8 cellular contexts compared by ENCODE assay signal in the genomic region with DNA sequence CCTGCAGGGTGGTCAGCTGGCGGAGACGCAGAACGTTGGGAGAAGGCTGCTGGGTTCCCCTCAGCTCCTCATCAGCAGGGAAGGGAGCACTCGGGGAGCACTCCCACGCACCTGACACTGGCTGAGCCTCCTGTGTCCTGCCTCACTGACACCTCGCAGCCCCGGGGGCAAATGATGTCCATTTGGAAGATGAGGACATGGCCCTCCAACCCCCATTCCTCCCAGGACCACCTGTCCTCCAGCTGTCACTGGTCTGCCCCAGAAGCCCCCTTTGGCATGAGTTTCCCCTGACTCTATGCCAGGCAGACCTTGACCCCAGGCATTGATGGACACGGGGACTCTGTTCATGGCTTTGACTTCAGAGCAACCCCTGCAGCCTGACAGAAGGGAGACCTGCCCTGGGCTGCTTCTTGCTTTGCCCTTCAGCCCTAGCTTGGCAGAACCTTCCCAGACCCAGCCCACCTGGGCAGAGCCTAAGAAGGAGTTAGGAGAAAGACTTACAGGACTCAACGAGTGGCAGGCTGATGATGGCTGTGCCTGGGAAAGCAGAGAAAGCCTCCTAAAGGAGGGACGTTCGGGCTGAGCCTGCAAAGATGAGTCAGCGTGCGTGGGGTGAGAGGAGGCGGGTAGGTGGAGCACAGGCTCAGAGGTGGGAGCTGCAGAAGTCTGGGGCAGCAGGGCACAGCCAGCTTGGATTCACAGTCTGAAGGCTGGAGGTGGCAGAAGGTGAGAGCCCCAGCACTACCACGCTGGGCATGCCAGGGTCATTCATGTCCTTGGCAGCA.
DNase-seq lines count a peak whose midpoint lies in the region; ATAC-seq and TF ChIP-seq lines count a peak whose summit lies in the region.

No MANE protein-coding gene starts in this region.

- in situ Hi-C loops in transverse colon (cut with MboI; ENCODE audit: low pct_ligation_motif_present in 1 of 4, low pct_unique_long_range_greater_than_20kb in 1 of 4, low sequenced_read_pairs in 3 of 4) = loop anchor here in 2 of 4 donors (10.0 kb wide), 2 partner anchors 70 to 80 kb away; no protein-coding TSS in a partner anchor

- H3K36me3 Mint-ChIP-seq in activated naive CD8-positive, alpha-beta T cell treated with anti-CD3 and anti-CD28 coated beads for 36 hours = no peaks in the 10 kb centered on the region

- H3K27me3 ChIP-seq in BLaER1 treated with 17β-estradiol and CSF1 and Interleukin-3, amounts not matched to agents 10 nM and 100 nM = peaks cover 0 to 5% (median 0%) of the 10 kb centered on the region in 11 experiments; a peak in 1 of 22 replicates
- peaks cover 35% of the 10 kb centered on the region for H3K27me3 ChIP-seq in kidney epithelial cell (ENCODE audit: control insufficient read depth, insufficient read depth, low read length)
- H3K27me3 ChIP-seq in suprapubic skin = peaks cover 68% of the 10 kb centered on the region
- H3K27me3 ChIP-seq in transverse colon = peaks cover 90% of the 10 kb centered on the region
- peaks cover 39% of the 10 kb centered on the region for H3K27me3 ChIP-seq in colonic mucosa

- no peak overlapping the region for H3K27ac Mint-ChIP-seq in activated naive CD8-positive, alpha-beta T cell treated with anti-CD3 and anti-CD28 coated beads for 36 hours

- no peak overlapping the region for H3K4me3 Mint-ChIP-seq in activated naive CD8-positive, alpha-beta T cell treated with anti-CD3 and anti-CD28 coated beads for 36 hours

- no peak overlapping the region for H3K4me3 ChIP-seq in BLaER1 treated with 17β-estradiol and CSF1 and Interleukin-3, amounts not matched to agents 10 nM and 100 nM
- H3K4me3 ChIP-seq in kidney epithelial cell (ENCODE audit: low read depth, low read length) (no peak overlapping the region), suprapubic skin (no peak overlapping the region), transverse colon (no peak overlapping the region), colonic mucosa (no peak overlapping the region)

- peak overlapping the region in 2 of 11 experiments; percentile 9 to 12; a peak in 2 of 22 replicates for H3K9ac ChIP-seq in BLaER1 treated with 17β-estradiol and CSF1 and Interleukin-3, amounts not matched to agents 10 nM and 100 nM
- H3K9ac ChIP-seq in colonic mucosa (ENCODE audit: low read depth in 2 of 2, low read length in 2 of 2) = no peak overlapping the region

- no peak overlapping the region for H3K27ac ChIP-seq in BLaER1 treated with 17β-estradiol and CSF1 and Interleukin-3, amounts not matched to agents 10 nM and 100 nM
- H3K27ac ChIP-seq in suprapubic skin = no peak overlapping the region
- no peak overlapping the region for H3K27ac ChIP-seq in transverse colon
- no peak overlapping the region for H3K27ac ChIP-seq in colonic mucosa

- no peaks in the 10 kb centered on the region for H3K9me3 Mint-ChIP-seq in activated naive CD8-positive, alpha-beta T cell treated with anti-CD3 and anti-CD28 coated beads for 36 hours

- H3K36me3 ChIP-seq in BLaER1 treated with 17β-estradiol and CSF1 and Interleukin-3, amounts not matched to agents 10 nM and 100 nM = no peaks in the 10 kb centered on the region
- H3K36me3 ChIP-seq in kidney epithelial cell (ENCODE audit: control insufficient read depth, insufficient read depth, low read length) (no peaks in the 10 kb centered on the region), suprapubic skin (no peaks in the 10 kb centered on the region), transverse colon (no peaks in the 10 kb centered on the region), colonic mucosa (no peaks in the 10 kb centered on the region)

- H3K4me1 ChIP-seq in BLaER1 treated with 17β-estradiol and CSF1 and Interleukin-3, amounts not matched to agents 10 nM and 100 nM = peaks cover 4 to 27% (median 19%) of the 10 kb centered on the region in 10 experiments; a peak in 16 of 20 replicates
- H3K4me1 ChIP-seq in suprapubic skin (peaks cover 34% of the 10 kb centered on the region), transverse colon (peaks cover 0 to 11% (median 4%) of the 10 kb centered on the region in 4 donors), colonic mucosa (no peaks in the 10 kb centered on the region)

- no peak for TF ChIP-seq EP300 in suprapubic skin (IDR thresholded peaks at IDR 0.05)
- TF ChIP-seq EP300 in transverse colon (IDR thresholded peaks at IDR 0.05; ENCODE audit: low read depth) = no peak

- peaks cover 30% of the 10 kb centered on the region for H3K27me3 Mint-ChIP-seq in activated naive CD8-positive, alpha-beta T cell treated with anti-CD3 and anti-CD28 coated beads for 36 hours

- no peak for TF ChIP-seq POLR2A in suprapubic skin (IDR thresholded peaks at IDR 0.05)
- TF ChIP-seq POLR2A in transverse colon (IDR thresholded peaks at IDR 0.05) = no peak

- ATAC-seq in HG02678 (IDR thresholded peaks at IDR 0.05; ENCODE audit: unreplicated experiment) = no peak

- peak; percentile 2 for TF ChIP-seq CTCF in kidney epithelial cell (IDR thresholded peaks at IDR 0.05; ENCODE audit: insufficient read depth, low read length, poor library complexity, severe bottlenecking)
- no peak for TF ChIP-seq CTCF in suprapubic skin (IDR thresholded peaks at IDR 0.05)
- no peak for TF ChIP-seq CTCF in transverse colon (IDR thresholded peaks at IDR 0.05)
- TF ChIP-seq CTCF in colonic mucosa (IDR thresholded peaks at IDR 0.05) = no peak

- no peaks in the 10 kb centered on the region for H3K9me3 ChIP-seq in BLaER1 treated with 17β-estradiol and CSF1 and Interleukin-3, amounts not matched to agents 10 nM and 100 nM (replicated peaks in 1 of 11)
- H3K9me3 ChIP-seq in suprapubic skin (no peaks in the 10 kb centered on the region), transverse colon (no peaks in the 10 kb centered on the region), colonic mucosa (no peaks in the 10 kb centered on the region)

- peaks cover 17% of the 10 kb centered on the region for H3K4me1 Mint-ChIP-seq in activated naive CD8-positive, alpha-beta T cell treated with anti-CD3 and anti-CD28 coated beads for 36 hours

- intact Hi-C loops in transverse colon (cut with DNase I; ENCODE audit: low total_unique reads) = no loop called here
- intact Hi-C loops in colonic mucosa (cut with DNase I) = loop anchor here (2.0 kb wide), 1 partner anchor 76 kb away; no protein-coding TSS in a partner anchor

- DNase-seq in LHCN-M2 (ENCODE audit: low read depth) (peak; percentile 34), kidney epithelial cell (ENCODE audit: low read depth) (peak; percentile 50), suprapubic skin (ENCODE audit: low spot score in 2 of 2) (peak; percentile 58 to 77), transverse colon (no peak), colonic mucosa (no peak)
- peak; percentile 49 for DNase-seq in activated naive CD8-positive, alpha-beta T cell treated with anti-CD3 and anti-CD28 coated beads for 36 hours

- 35% methylated on average over 11 of the region's 15 CpGs for WGBS in suprapubic skin
- 0 to 43% methylated on average over 4 to 14 of the region's 15 CpGs for WGBS in transverse colon (ENCODE audit: low coverage in 1 of 2), 2 donors

- peak overlapping the region in 8 of 11 experiments; percentile 42 to 90 (median 70); a peak in 12 of 22 replicates for H3K4me2 ChIP-seq in BLaER1 treated with 17β-estradiol and CSF1 and Interleukin-3, amounts not matched to agents 10 nM and 100 nM

- peaks cover 0 to 18% (median 0%) of the 10 kb centered on the region in 11 experiments; a peak in 4 of 22 replicates for H4K20me1 ChIP-seq in BLaER1 treated with 17β-estradiol and CSF1 and Interleukin-3, amounts not matched to agents 10 nM and 100 nM

Comparison
In these comparisons a context has a peak if more than half of its experiments do, and no peak if none do; other contexts are left out.
1. DNase-seq: peak in LHCN-M2 (single experiment), activated naive CD8-positive, alpha-beta T cell treated with anti-CD3 and anti-CD28 coated beads for 36 hours (single experiment), kidney epithelial cell (single experiment) and suprapubic skin (2 of 2); none in transverse colon (single experiment) and colonic mucosa (single experiment).